Comparison of ENCODE assay signal across 10 cellular contexts in genomic region chr10:94617389-94617944, GRCh38.
"Had no signal": no experiment of that assay in that cellular context is flagged by ENCODE, and none has a peak within 500 bp of the region (broad histone marks: within the 10 kb centered on the region; RNA-seq: fewer than 3 reads in every experiment).

No MANE protein-coding gene starts in this region.

- H3K4me1 ChIP-seq: colonic mucosa, gastrocnemius medialis had no signal

- H3K36me3 ChIP-seq: colonic mucosa, gastrocnemius medialis, ovary had no signal

- H3K4me3 ChIP-seq: colonic mucosa, gastrocnemius medialis, ovary had no signal

- H3K9me3 Mint-ChIP-seq: activated CD4-positive, alpha-beta memory T cell treated with anti-CD3 and anti-CD28 coated beads, Interleukin-2, amount 10 ng/mL, durations not matched to agents 7 days and 5 days; activated naive CD4-positive, alpha-beta T cell treated with anti-CD3 and anti-CD28 coated beads for 36 hours had no signal

- H3K9me3 ChIP-seq: colonic mucosa, gastrocnemius medialis, ovary had no signal

- H3K27me3 ChIP-seq: colonic mucosa, gastrocnemius medialis, ovary had no signal

- ATAC-seq: gastrocnemius medialis had no signal

- DNase-seq: activated CD4-positive, alpha-beta memory T cell treated with anti-CD3 and anti-CD28 coated beads, Interleukin-2, amount 10 ng/mL, durations not matched to agents 7 days and 5 days; activated CD8-positive, alpha-beta memory T cell treated with anti-CD3 and anti-CD28 coated beads, Interleukin-2, amount 50 U/mL, for 48 hours; activated naive CD4-positive, alpha-beta T cell treated with anti-CD3 and anti-CD28 coated beads for 36 hours; caudate nucleus; colonic mucosa; effector CD8-positive, alpha-beta T cell; gastrocnemius medialis; kidney; ovary; stimulated activated CD4-positive, alpha-beta T cell treated with anti-CD3 and anti-CD28 coated beads, Interleukin-4, amount 100 ng/mL, for 4 hours had no signal

- H3K27ac ChIP-seq: colonic mucosa, gastrocnemius medialis, ovary had no signal

- H3K4me3 Mint-ChIP-seq: activated CD4-positive, alpha-beta memory T cell treated with anti-CD3 and anti-CD28 coated beads, Interleukin-2, amount 10 ng/mL, durations not matched to agents 7 days and 5 days; activated naive CD4-positive, alpha-beta T cell treated with anti-CD3 and anti-CD28 coated beads for 36 hours had no signal

- H3K27me3 Mint-ChIP-seq: activated CD4-positive, alpha-beta memory T cell treated with anti-CD3 and anti-CD28 coated beads, Interleukin-2, amount 10 ng/mL, durations not matched to agents 7 days and 5 days had no signal

- H3K27ac Mint-ChIP-seq: activated CD4-positive, alpha-beta memory T cell treated with anti-CD3 and anti-CD28 coated beads, Interleukin-2, amount 10 ng/mL, durations not matched to agents 7 days and 5 days; activated naive CD4-positive, alpha-beta T cell treated with anti-CD3 and anti-CD28 coated beads for 36 hours had no signal
